12 cellular contexts compared by ENCODE assay signal in genomic region chr19:50968709-50969412, GRCh38. TPM values are rescaled to one million over a fixed set of nuclear protein-coding genes. Genes with fewer than 3 reads are reported as not detected.
"Had no signal": no experiment of that assay in that cellular context is flagged by ENCODE, and none has a peak within 500 bp of the region (broad histone marks: within the 10 kb centered on the region; RNA-seq: fewer than 3 reads in every experiment).

No MANE protein-coding gene starts in this region.

- H3K27ac ChIP-seq: esophagus muscularis mucosa, gastrocnemius medialis, thoracic aorta had no signal

- H3K36me3 ChIP-seq: esophagus muscularis mucosa, gastrocnemius medialis, thoracic aorta had no signal

- ATAC-seq: effector memory CD8-positive, alpha-beta T cell; gastrocnemius medialis; stimulated activated effector memory CD8-positive, alpha-beta T cell treated with anti-CD3 and anti-CD28 coated beads, Interleukin-12 subunit alpha, Interleukin-12 subunit beta, amount 100 ng/mL, for 72 hours had no signal

- H3K4me1 ChIP-seq: esophagus muscularis mucosa, gastrocnemius medialis had no signal

- H3K4me3 ChIP-seq: esophagus muscularis mucosa, gastrocnemius medialis, thoracic aorta had no signal

- DNase-seq: activated CD4-positive, alpha-beta T cell treated with anti-CD3 and anti-CD28 coated beads for 1 hour; activated CD8-positive, alpha-beta memory T cell treated with anti-CD3 and anti-CD28 coated beads for 24 hours; activated gamma-delta T cell; activated T-cell treated with anti-CD3 and anti-CD28 coated beads, Interleukin-2, amount 50 U/mL, for 1 hour; effector memory CD8-positive, alpha-beta T cell; gastrocnemius medialis had no signal

- H3K9me3 ChIP-seq: gastrocnemius medialis, thoracic aorta had no signal

RNA-seq across cellular contexts. Expression of gene KLK6, which starts 0.5 kb away (rescaled TPM):
- total RNA-seq: esophagus muscularis mucosa, gastrocnemius medialis, lung microvascular endothelial cell, myocyte, occipital lobe, thoracic aorta had no signal

RNA-seq across cellular contexts. Expression of gene KLK7, which starts 14.9 kb away (rescaled TPM):
- total RNA-seq: gastrocnemius medialis, lung microvascular endothelial cell, myocyte, occipital lobe, thoracic aorta had no signal

RNA-seq across cellular contexts. Expression of gene KLK5, which starts 16.0 kb away (rescaled TPM):
- total RNA-seq: esophagus muscularis mucosa, gastrocnemius medialis, lung microvascular endothelial cell, myocyte, occipital lobe, thoracic aorta had no signal

RNA-seq across cellular contexts. Expression of gene KLK8, which starts 32.5 kb away (rescaled TPM):
- total RNA-seq: esophagus muscularis mucosa, gastrocnemius medialis, lung microvascular endothelial cell, myocyte, occipital lobe, thoracic aorta had no signal

RNA-seq across cellular contexts. Expression of gene KLK10, which starts 50.6 kb away (rescaled TPM):
- total RNA-seq: esophagus muscularis mucosa, lung microvascular endothelial cell, myocyte, occipital lobe, thoracic aorta had no signal
